ENCODE assay signal across 16 cellular contexts in genomic region chr2:189467160-189467559, GRCh38. TPM values are rescaled to one million over a fixed set of nuclear protein-coding genes. Genes with fewer than 3 reads are reported as not detected.
DNase-seq lines count a peak whose midpoint lies in the region; ATAC-seq, FAIRE-seq and TF ChIP-seq lines count a peak whose summit lies in the region.
"Had no signal": no experiment of that assay in that cellular context is flagged by ENCODE, and none has a peak within 500 bp of the region (broad histone marks: within the 10 kb centered on the region; RNA-seq: fewer than 3 reads in every experiment).

No MANE protein-coding gene starts in this region.

- H3K27me3 Mint-ChIP-seq in endodermal cell (ENCODE audit: insufficient read depth): no peaks in the 10 kb centered on the region
- H3K27me3 Mint-ChIP-seq: CD4-positive, alpha-beta memory T cell had no signal

- no peak for ATAC-seq in HepG2
- ATAC-seq in sciatic nerve: peak; percentile 32
- no peak for ATAC-seq in GM18519 (IDR thresholded peaks at IDR 0.05; ENCODE audit: low FRiP score, unreplicated experiment)

- no peak overlapping the region for H3K4me2 ChIP-seq in HepG2 (ENCODE audit: low read depth, low read length)
- H3K4me2 ChIP-seq: BLaER1, GM23338 had no signal

- H3K27ac ChIP-seq in liver (ENCODE audit: low read depth in 1 of 2, low read length in 2 of 2) (peak overlapping the region; percentile 52 to 54), HepG2 (ENCODE audit: extremely low read length, insufficient read depth, low read length) (no peak overlapping the region), endodermal cell (ENCODE audit: low read depth, low read length) (no peak overlapping the region)
- H3K27ac ChIP-seq: BLaER1 had no signal

- DNase-seq in SIG-M5 treated with dmso at 0.1 percent for 504 hours (lab: John Stamatoyannopoulos, UW; ENCODE audit: unreplicated experiment) (peak; percentile 18), SIG-M5 (lab: John Stamatoyannopoulos, UW) (no peak), HepG2 (ENCODE audit: low spot score) (no peak), endodermal cell (no peak), sciatic nerve (ENCODE audit: low spot score) (no peak), activated gamma-delta T cell (lab: John Stamatoyannopoulos, UW) (no peak)
- DNase-seq: 8988T, DMS153, DMS79 treated with DMSO at 0.1 percent for 48 hours had no signal

- TF ChIP-seq RAD21 in liver (IDR thresholded peaks at IDR 0.05): no peak
- TF ChIP-seq RAD21 in HepG2 (CRISPR knock-in tag; IDR thresholded peaks at IDR 0.05): no peak

- H3K27ac Mint-ChIP-seq in endodermal cell: peak overlapping the region; percentile 58
- H3K27ac Mint-ChIP-seq: GM23338 had no signal

- H4K20me1 ChIP-seq in HepG2 (ENCODE audit: insufficient read depth, low read length): no peaks in the 10 kb centered on the region

- CTCF ChIA-PET in HepG2 (lab: Yijun Ruan, JAX; ENCODE audit: low intra/inter-chr PET ratio, low total read pairs): interaction anchor here (1.6 to 2.8 kb wide), 3 partner anchors 162 to 194 kb away, joined by 3 to 19 read pairs (median 13); partner anchors contain the start of gene ASNSD1

- H2AFZ ChIP-seq in HepG2 (ENCODE audit: low read length): no peak overlapping the region
- H2AFZ ChIP-seq: GM23338 had no signal

- H3K9me3 Mint-ChIP-seq in endodermal cell: no peaks in the 10 kb centered on the region
- H3K9me3 Mint-ChIP-seq: CD4-positive, alpha-beta memory T cell; GM23338 had no signal

- BruUV-seq in HepG2 (replicated peaks; lab: Mats Ljungman, UMichigan): no TSS peak

- H3K9me3 ChIP-seq in liver (ENCODE audit: control insufficient read depth in 4 of 4, low read length in 3 of 4): no peaks in the 10 kb centered on the region
- no peaks in the 10 kb centered on the region for H3K9me3 ChIP-seq in HepG2 (ENCODE audit: low read length)
- no peaks in the 10 kb centered on the region for H3K9me3 ChIP-seq in endodermal cell (ENCODE audit: control insufficient read depth, low read length)
- H3K9me3 ChIP-seq: BLaER1 had no signal

- no peak for FAIRE-seq in HepG2 (lab: Jason Lieb, UNC)
- FAIRE-seq: D721Med, GM12891 had no signal

- in situ Hi-C loops in HepG2 (cut with HindIII; ENCODE audit: extremely low pct_ligation_motif_present, low pct_unique_long_range_greater_than_20kb): no loop called here

- TF ChIP-seq POLR2A in HepG2 (IDR thresholded peaks at IDR 0.05; ENCODE audit: insufficient read depth in 1 of 2, low read depth in 2 of 2, low read length in 2 of 2): no peak

- H3K9ac ChIP-seq in liver (ENCODE audit: low read depth in 1 of 2, low read length in 2 of 2): peak overlapping the region in 1 of 2 donors; percentile 36
- H3K9ac ChIP-seq in HepG2 (ENCODE audit: insufficient read depth, low read depth, low read length): no peak overlapping the region
- H3K9ac ChIP-seq in endodermal cell (ENCODE audit: extremely low read depth, low read length, poor library complexity, severe bottlenecking): no peak overlapping the region
- H3K9ac ChIP-seq: BLaER1 had no signal

- no peak overlapping the region for H3K4me3 ChIP-seq in liver (ENCODE audit: low read depth in 1 of 3, low read length in 3 of 3)
- H3K4me3 ChIP-seq in HepG2 (replicated peaks in 1 of 3; ENCODE audit: insufficient read depth in 1 of 3, low read depth in 2 of 3, low read length in 3 of 3): no peak overlapping the region
- H3K4me3 ChIP-seq in endodermal cell (ENCODE audit: low read length): no peak overlapping the region
- H3K4me3 ChIP-seq: BLaER1, GM23338 had no signal

- POLR2A ChIA-PET in HepG2 (lab: Yijun Ruan, JAX): no interaction called here

- peaks cover 75% of the 10 kb centered on the region for H3K36me3 Mint-ChIP-seq in endodermal cell (ENCODE audit: low read depth)

- intact Hi-C loops in HepG2 (cut with micrococcal nuclease; ENCODE audit: unreplicated experiment) (loop anchor here (2.0 kb wide), 1 partner anchor 114 kb away; the partner anchor contains the start of gene SLC40A1), sciatic nerve (cut with DNase I) (no loop called here)

- peaks cover 24% of the 10 kb centered on the region for H3K4me1 Mint-ChIP-seq in endodermal cell
- H3K4me1 Mint-ChIP-seq: GM23338 had no signal

- 48% methylated on average over 1 of the region's 1 CpG for WGBS in liver
- WGBS in HepG2 (ENCODE audit: low lambda C conversion rate): 96% methylated on average over 1 of the region's 1 CpG
- WGBS in endodermal cell (ENCODE audit: insufficient coverage in 1 of 2, insufficient read length in 1 of 2), 2 experiments: 93 to 100% methylated on average over 1 of the region's 1 CpG

- H3K4me1 ChIP-seq in liver (ENCODE audit: control insufficient read depth in 4 of 4, insufficient read depth in 4 of 4, low read length in 3 of 4) (peaks cover 6 to 48% (median 34%) of the 10 kb centered on the region in 4 donors), HepG2 (ENCODE audit: insufficient read depth, low read length) (0 out of 2 replicates have a peak, but pooled peaks cover 10% of the 10 kb centered on the region), endodermal cell (ENCODE audit: control insufficient read depth, insufficient read depth, low read length) (peaks cover 9% of the 10 kb centered on the region)
- H3K4me1 ChIP-seq: BLaER1 had no signal

- H3K79me2 ChIP-seq in HepG2 (ENCODE audit: insufficient read depth, low read length): no peaks in the 10 kb centered on the region

- H3K4me3 Mint-ChIP-seq in endodermal cell: no peak overlapping the region
- H3K4me3 Mint-ChIP-seq: CD4-positive, alpha-beta memory T cell; GM23338 had no signal

- H3K36me3 ChIP-seq in liver (ENCODE audit: control insufficient read depth in 4 of 4, insufficient read depth in 3 of 4, low read depth in 1 of 4, low read length in 3 of 4) (peaks cover 1 to 51% (median 29%) of the 10 kb centered on the region in 4 donors), HepG2 (replicated peaks in 1 of 2; ENCODE audit: control insufficient read depth in 1 of 2, insufficient read depth in 2 of 2, low read length in 2 of 2) (peaks cover 29 to 87% of the 10 kb centered on the region in 2 experiments), endodermal cell (ENCODE audit: control insufficient read depth, insufficient read depth, low read length) (peaks cover 94% of the 10 kb centered on the region)

- H3K27me3 ChIP-seq in liver (ENCODE audit: control insufficient read depth in 4 of 4, insufficient read depth in 4 of 4, low read length in 3 of 4): no peaks in the 10 kb centered on the region
- no peaks in the 10 kb centered on the region for H3K27me3 ChIP-seq in HepG2 (ENCODE audit: control insufficient read depth in 1 of 2, insufficient read depth in 2 of 2, low read length in 2 of 2)
- no peaks in the 10 kb centered on the region for H3K27me3 ChIP-seq in endodermal cell (ENCODE audit: control insufficient read depth, insufficient read depth, low read length, poor library complexity, severe bottlenecking)
- H3K27me3 ChIP-seq: BLaER1 had no signal

- no peak for TF ChIP-seq CTCF in liver (IDR thresholded peaks at IDR 0.05; ENCODE audit: low read depth, low read length, missing input control)
- TF ChIP-seq CTCF in HepG2 (CRISPR knock-in tag; IDR thresholded peaks at IDR 0.05): no peak
- no peak for TF ChIP-seq CTCF in endodermal cell (conservative IDR thresholded peaks at IDR 0.05)

- no peak for TF ChIP-seq EP300 in HepG2 (IDR thresholded peaks at IDR 0.05; ENCODE audit: low read depth in 2 of 2, low read length in 2 of 2)
- TF ChIP-seq EP300 in HepG2 (CRISPR knock-in tag; IDR thresholded peaks at IDR 0.05; ENCODE audit: borderline replicate concordance): no peak

TF ChIP-seq in liver, 16 proteins besides CTCF, POLR2A, EP300 and RAD21 (continues in another document):
- TF ChIP-seq GABPA (IDR thresholded peaks at IDR 0.05 in 1 of 2, conservative IDR thresholded peaks at IDR 0.05 in 1 of 2) (no peak), HNF4A (conservative IDR thresholded peaks at IDR 0.05) (no peak), RXRA (IDR thresholded peaks at IDR 0.05) (no peak), JUND (IDR thresholded peaks at IDR 0.05) (no peak), HNF4G (IDR thresholded peaks at IDR 0.05) (no peak)

RNA-seq across cellular contexts. Expression of gene WDR75, which starts 25.9 kb away (rescaled TPM):
- total RNA-seq in liver (10 to 100 TPM; 21.7 to 24.5 TPM), HepG2 (2016; rRNA removed; fragmentation: Illumina TruSeq; extraction: Trizol) (74.1 and 106 TPM in 2 replicates), endodermal cell (10 to 100 TPM; 65.8 to 76.2 TPM), sciatic nerve (31.5 TPM)
- polyA plus RNA-seq in liver (1 to 10 TPM; 7.9 to 8.5 TPM), HepG2 (2011; rRNA removed) (54.5 and 63.0 TPM in 2 replicates)
- total RNA-seq in HepG2 (2016; cell fraction: cytosol; rRNA removed; fragmentation: Illumina TruSeq; extraction: Trizol; ENCODE audit: low read depth): 6.7 and 7.8 TPM in 2 replicates
- total RNA-seq in HepG2 (2016; cell fraction: insoluble cytoplasmic fraction; rRNA removed; fragmentation: Illumina TruSeq; extraction: Trizol): 78.8 and 111 TPM in 2 replicates
- total RNA-seq in HepG2 (2016; cell fraction: membrane; rRNA removed; fragmentation: Illumina TruSeq; extraction: Trizol): 18.3 and 22.3 TPM in 2 replicates
- total RNA-seq in HepG2 (2016; cell fraction: nucleus; rRNA removed; fragmentation: Illumina TruSeq; extraction: Trizol): 104 and 105 TPM in 2 replicates
- polyA plus RNA-seq in HepG2 (2011; cell fraction: cytosol; rRNA removed): 11.8 and 17.9 TPM in 2 replicates
- 60.9 and 85.0 TPM in 2 replicates for polyA plus RNA-seq in HepG2 (2011; cell fraction: nucleus; rRNA removed)
- 34.1 and 68.0 TPM in 2 replicates for polyA plus RNA-seq in HepG2 (2012)
- 2.4 and 2.5 TPM in 2 replicates for polyA plus RNA-seq in HepG2 (2016; cell fraction: cytosol; fragmentation: Illumina TruSeq; extraction: Trizol; ENCODE audit: low read depth)
- polyA plus RNA-seq in HepG2 (2016; cell fraction: insoluble cytoplasmic fraction; fragmentation: Illumina TruSeq; extraction: Trizol; ENCODE audit: low read depth): 68.6 and 69.2 TPM in 2 replicates
- 5.7 and 7.8 TPM in 2 replicates for polyA plus RNA-seq in HepG2 (2016; cell fraction: membrane; fragmentation: Illumina TruSeq; extraction: Trizol; ENCODE audit: low read depth)
- polyA plus RNA-seq in HepG2 (2016; cell fraction: nucleus; fragmentation: Illumina TruSeq; extraction: Trizol; ENCODE audit: insufficient read depth, low read depth): 100 and 103 TPM in 2 replicates
- polyA minus RNA-seq in HepG2 (2011; rRNA and poly(A)+ RNA removed; ENCODE audit: low replicate concordance): 46.4 and 64.2 TPM in 2 replicates
- 20.1 and 21.0 TPM in 2 replicates for polyA minus RNA-seq in HepG2 (2011; cell fraction: cytosol; rRNA and poly(A)+ RNA removed)
- polyA minus RNA-seq in HepG2 (2011; cell fraction: nucleus; rRNA and poly(A)+ RNA removed): 240 and 258 TPM in 2 replicates
- polyA plus RNA-seq in endodermal cell (2013, experiment 1 of 2): 54.4 TPM
- polyA plus RNA-seq in endodermal cell (2013, experiment 2 of 2): 50.7 TPM

Comparison
In these comparisons a context has a peak if more than half of its experiments do, and no peak if none do; other contexts are left out.
1. H3K27ac ChIP-seq: peak in liver (2 of 2); none in HepG2 (single experiment) and endodermal cell (single experiment).